In the genomic region with DNA sequence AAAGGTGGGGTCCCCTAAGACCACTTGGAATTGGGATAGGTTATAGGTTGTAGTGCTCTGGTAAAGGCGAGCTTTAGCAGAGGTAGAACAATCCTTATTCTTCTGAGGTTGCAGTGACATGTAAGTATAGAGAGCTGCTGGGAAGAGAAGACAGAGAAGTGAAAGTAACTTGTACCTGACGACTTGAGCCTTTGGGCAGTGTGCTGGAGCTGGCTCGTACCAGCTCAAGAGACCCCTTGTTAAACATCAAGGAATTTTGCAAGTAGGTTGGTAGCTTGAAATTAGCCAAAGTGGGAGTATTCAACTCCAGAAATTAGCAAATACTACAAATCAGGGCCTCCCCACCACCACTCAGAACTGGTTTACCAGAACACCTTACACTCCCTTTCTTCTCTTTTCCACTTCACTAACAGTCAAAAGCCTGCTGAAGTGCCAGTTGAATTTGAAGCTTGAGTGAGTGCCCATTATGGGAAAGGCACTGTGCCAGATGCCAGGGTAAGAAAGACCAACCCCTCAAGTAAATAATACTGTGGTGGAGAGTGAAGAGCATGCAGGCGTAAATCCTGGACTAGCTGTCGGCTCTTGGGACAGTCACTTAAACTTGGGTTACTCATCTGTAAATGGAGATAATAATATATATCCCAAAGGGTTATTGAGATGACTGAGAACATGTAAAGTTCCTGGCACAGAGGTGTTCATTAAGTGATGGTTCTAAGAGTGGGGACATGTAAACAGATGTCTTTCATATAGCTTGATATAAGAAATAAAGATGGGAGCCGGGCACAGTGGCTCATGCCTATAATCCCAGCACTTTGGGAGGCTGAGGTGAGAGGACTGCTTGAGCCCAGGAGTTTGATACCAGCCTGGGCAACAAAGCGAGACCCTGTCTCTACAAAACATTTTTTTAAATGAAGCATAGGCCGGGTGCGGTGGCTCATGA, we compare ENCODE assay signal across 9 cellular contexts. TPM values are rescaled to one million over a fixed set of nuclear protein-coding genes. Genes with fewer than 3 reads are reported as not detected.
DNase-seq lines count a peak whose midpoint lies in the region; ATAC-seq and TF ChIP-seq lines count a peak whose summit lies in the region.
"Had no signal": no experiment of that assay in that cellular context is flagged by ENCODE, and none has a peak within 500 bp of the region (broad histone marks: within the 10 kb centered on the region; RNA-seq: fewer than 3 reads in every experiment).

No MANE protein-coding gene starts in this region.

- TF ChIP-seq POLR2A in body of pancreas (IDR thresholded peaks at IDR 0.05) = no peak

- peak; percentile 31 for ATAC-seq in Right ventricle myocardium inferior
- peak; percentile 63 for ATAC-seq in HG03460 (IDR thresholded peaks at IDR 0.05; ENCODE audit: unreplicated experiment)
- peak; percentile 34 to 41 for ATAC-seq in right cardiac atrium
- no peak for ATAC-seq in body of pancreas

- 76% methylated on average over 9 of the region's 9 CpGs for WGBS in right cardiac atrium
- WGBS in body of pancreas, 2 donors = 79 to 82% methylated on average over 9 of the region's 9 CpGs

- H3K4me1 ChIP-seq in right cardiac atrium (ENCODE audit: control insufficient read depth, insufficient read depth, low read length) = no peaks in the 10 kb centered on the region
- H3K4me1 ChIP-seq in body of pancreas = no peaks in the 10 kb centered on the region

- intact Hi-C loops in Right ventricle myocardium inferior (cut with DNase I) (no loop called here), cardiac septum (cut with DNase I) (no loop called here), right cardiac atrium (cut with DNase I) (no loop called here), body of pancreas (cut with DNase I) (no loop called here)

- H3K4me3 ChIP-seq in right cardiac atrium (ENCODE audit: low read length) = no peak overlapping the region
- H3K4me3 ChIP-seq in body of pancreas = no peak overlapping the region

- TF ChIP-seq CTCF in body of pancreas (IDR thresholded peaks at IDR 0.05) = no peak

- H3K27ac ChIP-seq in right cardiac atrium (ENCODE audit: low read length) (no peak overlapping the region), body of pancreas (no peak overlapping the region)
- H3K27ac ChIP-seq: neutrophil had no signal

- no peaks in the 10 kb centered on the region for H3K27me3 ChIP-seq in right cardiac atrium (ENCODE audit: control insufficient read depth, insufficient read depth)
- H3K27me3 ChIP-seq in body of pancreas = no peaks in the 10 kb centered on the region
- H3K27me3 ChIP-seq: neutrophil had no signal

- no peaks in the 10 kb centered on the region for H3K36me3 ChIP-seq in body of pancreas (replicated peaks in 1 of 2; ENCODE audit: insufficient read depth in 1 of 2, low read depth in 2 of 2)
- H3K36me3 ChIP-seq: neutrophil had no signal

- H3K9me3 ChIP-seq in right cardiac atrium (ENCODE audit: control insufficient read depth, low read length) (no peaks in the 10 kb centered on the region), body of pancreas (no peaks in the 10 kb centered on the region)
- H3K9me3 ChIP-seq: neutrophil had no signal

- no peak for DNase-seq in Right ventricle myocardium inferior (ENCODE audit: missing footprints)
- DNase-seq in cardiac septum (ENCODE audit: low spot score) = no peak
- DNase-seq in OCI-M1 (lab: John Stamatoyannopoulos, UW) = peak; percentile 54
- no peak for DNase-seq in right cardiac atrium
- no peak for DNase-seq in hippocampal formation (lab: John Stamatoyannopoulos, UW)
- DNase-seq in activated CD8-positive, alpha-beta memory T cell treated with anti-CD3 and anti-CD28 coated beads, Interleukin-2, amount 50 U/mL, for 48 hours = no peak
- DNase-seq in body of pancreas = no peak

RNA-seq across cellular contexts. Expression of gene EID3, which starts 27.1 kb away (rescaled TPM):
- total RNA-seq in Right ventricle myocardium inferior = 0.49 TPM
- 2.1 TPM for total RNA-seq in cardiac septum
- 1 to 10 TPM; 1.2 to 2.3 (median 1.8) TPM for total RNA-seq in right cardiac atrium
- 1.5 TPM for polyA plus RNA-seq in right cardiac atrium
- total RNA-seq in body of pancreas = 1 to 10 TPM; 2.9 to 4.6 TPM
